ENCODE assay signal across 22 cellular contexts in the genomic region with DNA sequence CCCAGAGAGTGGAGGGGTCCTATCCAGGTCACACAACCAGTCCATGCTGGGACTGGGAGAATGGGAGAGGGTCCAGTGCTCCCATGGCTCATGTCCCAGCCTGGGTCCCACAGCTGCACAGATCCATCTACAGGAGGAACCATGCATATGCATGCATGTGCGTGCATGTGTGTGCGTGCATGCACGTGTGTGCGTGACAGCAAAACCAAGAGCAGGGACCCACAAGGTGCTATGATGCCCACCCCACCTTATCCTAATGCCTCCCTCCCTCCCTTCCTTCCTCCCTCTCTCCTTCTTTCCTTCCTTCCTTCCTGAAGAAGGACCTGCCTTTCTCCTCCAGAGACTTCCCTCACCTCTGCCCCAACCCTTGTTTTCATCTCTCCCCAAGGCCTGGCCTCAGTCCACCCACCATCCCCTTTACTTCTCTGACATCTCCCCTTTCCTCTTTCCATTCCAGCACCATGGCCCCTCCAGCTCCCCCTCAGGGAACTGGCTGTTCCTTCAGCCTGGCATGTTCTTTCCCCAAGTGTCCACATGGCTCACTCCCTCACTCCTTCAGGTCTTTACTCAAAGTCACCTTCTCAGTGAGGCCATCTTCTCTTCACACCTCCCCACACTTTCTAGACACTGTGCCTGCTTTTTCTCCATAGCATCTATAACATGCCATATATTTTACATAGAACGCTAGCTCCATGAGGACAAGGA. TPM values are rescaled to one million over a fixed set of nuclear protein-coding genes. Genes with fewer than 3 reads are reported as not detected.
DNase-seq lines count a peak whose midpoint lies in the region; ATAC-seq and TF ChIP-seq lines count a peak whose summit lies in the region.
"Had no signal": no experiment of that assay in that cellular context is flagged by ENCODE, and none has a peak within 500 bp of the region (broad histone marks: within the 10 kb centered on the region; RNA-seq: fewer than 3 reads in every experiment).

No MANE protein-coding gene starts in this region.

- H3K79me2 ChIP-seq in HCT116 (ENCODE audit: insufficient read depth, low read length) = no peaks in the 10 kb centered on the region

- H3K36me3 ChIP-seq in HCT116 (ENCODE audit: control insufficient read depth in 1 of 2, insufficient read depth in 2 of 2, low read length in 2 of 2) = no peaks in the 10 kb centered on the region
- H3K36me3 ChIP-seq in psoas muscle (ENCODE audit: insufficient read depth in 1 of 2, low read depth in 1 of 2) = no peaks in the 10 kb centered on the region
- H3K36me3 ChIP-seq: ovary, spleen, tibial nerve had no signal

- no peak for TF ChIP-seq POLR2A in HCT116 (IDR thresholded peaks at IDR 0.05; ENCODE audit: borderline replicate concordance, extremely low read depth, insufficient read depth, insufficient read length)

- DNase-seq in HCT116 (ENCODE audit: low read depth, low spot score) (no peak), WTC11 (ENCODE audit: low spot score) (no peak), right cardiac atrium (peak in 1 of 3 donors; percentile 33), psoas muscle (peak in 1 of 2 donors; percentile 10), OCI-M2 (lab: John Stamatoyannopoulos, UW; ENCODE audit: unreplicated experiment) (no peak), G401 (ENCODE audit: low spot score) (no peak)
- no peak for DNase-seq in activated CD4-positive, alpha-beta memory T cell treated with anti-CD3 and anti-CD28 coated beads, Interleukin-2, amount 10 ng/mL, durations not matched to agents 7 days and 5 days
- DNase-seq in stimulated activated CD4-positive, alpha-beta T cell treated with anti-CD3 and anti-CD28 coated beads, Interleukin-15, amount 100 ng/mL, for 24 hours = no peak
- DNase-seq: activated B cell treated with CpG ODN at 0.5 μM for 24 hours; activated CD8-positive, alpha-beta memory T cell treated with anti-CD3 and anti-CD28 coated beads for 24 hours; effector CD8-positive, alpha-beta T cell; hypothalamus; NCI-H187; SIG-M5; T-helper 17 cell had no signal

- ATAC-seq in HCT116 (peak; percentile 38), WTC11 (no peak; the same call in 1 of the 2 replicates), right cardiac atrium (peak; percentile 8 to 20), psoas muscle (peak in 3 of 4 donors; percentile 15 to 44 (median 20))
- ATAC-seq: T-helper 17 cell had no signal

- BruUV-seq in HCT116 (replicated peaks; lab: Mats Ljungman, UMichigan) = no TSS peak

- H3K4me3 Mint-ChIP-seq in WTC11 = no peak overlapping the region
- H3K4me3 Mint-ChIP-seq in activated CD4-positive, alpha-beta memory T cell treated with anti-CD3 and anti-CD28 coated beads, Interleukin-2, amount 10 ng/mL, durations not matched to agents 7 days and 5 days = no peak overlapping the region
- H3K4me3 Mint-ChIP-seq: activated B cell treated with CpG ODN at 0.5 μM for 24 hours; activated T-helper 17 cell treated with anti-CD3 and anti-CD28 coated beads, Interleukin-2, amount 50 U/mL, for 72 hours; central memory CD8-positive, alpha-beta T cell; T-helper 17 cell had no signal

- H3K27ac Mint-ChIP-seq in WTC11 = peak overlapping the region; percentile 43
- no peak overlapping the region for H3K27ac Mint-ChIP-seq in activated CD4-positive, alpha-beta memory T cell treated with anti-CD3 and anti-CD28 coated beads, Interleukin-2, amount 10 ng/mL, durations not matched to agents 7 days and 5 days
- H3K27ac Mint-ChIP-seq: activated B cell treated with CpG ODN at 0.5 μM for 24 hours; activated T-helper 17 cell treated with anti-CD3 and anti-CD28 coated beads, Interleukin-2, amount 50 U/mL, for 72 hours; T-helper 17 cell had no signal

- H3K27me3 ChIP-seq in HCT116 (ENCODE audit: insufficient read depth, low read length) = no peaks in the 10 kb centered on the region
- H3K27me3 ChIP-seq in right cardiac atrium (ENCODE audit: control insufficient read depth, insufficient read depth) = no peaks in the 10 kb centered on the region
- no peaks in the 10 kb centered on the region for H3K27me3 ChIP-seq in psoas muscle (ENCODE audit: insufficient read depth in 3 of 3, low read length in 2 of 3)
- H3K27me3 ChIP-seq: ovary, spleen, tibial nerve had no signal

- H3K4me3 ChIP-seq in HCT116 (replicated peaks in 1 of 2; ENCODE audit: low read depth in 1 of 2, low read length in 2 of 2) = no peak overlapping the region
- no peak overlapping the region for H3K4me3 ChIP-seq in right cardiac atrium (ENCODE audit: low read length)
- H3K4me3 ChIP-seq in psoas muscle = no peak overlapping the region
- H3K4me3 ChIP-seq: ovary, spleen, tibial nerve had no signal

- peaks cover 26% of the 10 kb centered on the region for H3K4me1 Mint-ChIP-seq in WTC11
- H3K4me1 Mint-ChIP-seq in activated CD4-positive, alpha-beta memory T cell treated with anti-CD3 and anti-CD28 coated beads, Interleukin-2, amount 10 ng/mL, durations not matched to agents 7 days and 5 days = no peaks in the 10 kb centered on the region
- H3K4me1 Mint-ChIP-seq: activated B cell treated with CpG ODN at 0.5 μM for 24 hours; activated T-helper 17 cell treated with anti-CD3 and anti-CD28 coated beads, Interleukin-2, amount 50 U/mL, for 72 hours; central memory CD8-positive, alpha-beta T cell had no signal

- no peaks in the 10 kb centered on the region for H3K36me3 Mint-ChIP-seq in WTC11
- no peaks in the 10 kb centered on the region for H3K36me3 Mint-ChIP-seq in activated CD4-positive, alpha-beta memory T cell treated with anti-CD3 and anti-CD28 coated beads, Interleukin-2, amount 10 ng/mL, durations not matched to agents 7 days and 5 days (ENCODE audit: low read depth)

- no peak for TF ChIP-seq CTCF in HCT116 (IDR thresholded peaks at IDR 0.05 in 2 of 3, conservative IDR thresholded peaks at IDR 0.05 in 1 of 3; ENCODE audit: borderline replicate concordance in 1 of 3, insufficient read depth in 1 of 3, low read depth in 2 of 3, low read length in 2 of 3)
- no peak for TF ChIP-seq CTCF in WTC11 (IDR thresholded peaks at IDR 0.05)
- no peak for TF ChIP-seq CTCF in psoas muscle (IDR thresholded peaks at IDR 0.05)

- no peak overlapping the region for H3K9ac ChIP-seq in HCT116 (ENCODE audit: low read length)

- TF ChIP-seq RAD21 in HCT116 (IDR thresholded peaks at IDR 0.05; ENCODE audit: low read depth) = no peak

- in situ Hi-C loops in G401 (cut with HindIII; ENCODE audit: low sequenced_read_pairs) = no loop called here

- H2AFZ ChIP-seq in HCT116 (ENCODE audit: low read depth, low read length, poor library complexity, severe bottlenecking) = no peak overlapping the region

- H3K4me2 ChIP-seq in HCT116 (ENCODE audit: low read length) = no peak overlapping the region

- H3K9me3 Mint-ChIP-seq in WTC11 = no peaks in the 10 kb centered on the region
- H3K9me3 Mint-ChIP-seq in activated CD4-positive, alpha-beta memory T cell treated with anti-CD3 and anti-CD28 coated beads, Interleukin-2, amount 10 ng/mL, durations not matched to agents 7 days and 5 days = no peaks in the 10 kb centered on the region
- H3K9me3 Mint-ChIP-seq: activated B cell treated with CpG ODN at 0.5 μM for 24 hours; activated T-helper 17 cell treated with anti-CD3 and anti-CD28 coated beads, Interleukin-2, amount 50 U/mL, for 72 hours; central memory CD8-positive, alpha-beta T cell had no signal

- peaks cover 14 to 20% of the 10 kb centered on the region in 2 experiments for H3K4me1 ChIP-seq in HCT116 (ENCODE audit: control insufficient read depth in 1 of 2, insufficient read depth in 2 of 2, low read length in 2 of 2)
- H3K4me1 ChIP-seq in right cardiac atrium (ENCODE audit: control insufficient read depth, insufficient read depth, low read length) = no peaks in the 10 kb centered on the region
- H3K4me1 ChIP-seq in psoas muscle = peaks cover 8% of the 10 kb centered on the region

- no peaks in the 10 kb centered on the region for H3K9me3 ChIP-seq in HCT116 (ENCODE audit: control insufficient read depth in 1 of 2, insufficient read depth in 1 of 2, low read depth in 1 of 2, low read length in 2 of 2)
- H3K9me3 ChIP-seq in right cardiac atrium (ENCODE audit: control insufficient read depth, low read length) = no peaks in the 10 kb centered on the region
- no peaks in the 10 kb centered on the region for H3K9me3 ChIP-seq in psoas muscle
- H3K9me3 ChIP-seq: ovary, spleen, tibial nerve had no signal

- H3K9me2 ChIP-seq in HCT116 (ENCODE audit: insufficient read depth) = no peaks in the 10 kb centered on the region

- intact Hi-C loops in HCT116 (cut with micrococcal nuclease) (no loop called here), right cardiac atrium (cut with DNase I) (no loop called here), psoas muscle (cut with DNase I) (no loop called here)

- no peak overlapping the region for H3K27ac ChIP-seq in HCT116 (ENCODE audit: low read depth, low read length)
- H3K27ac ChIP-seq in right cardiac atrium (ENCODE audit: low read length) = peak overlapping the region; percentile 2
- H3K27ac ChIP-seq in psoas muscle = peak overlapping the region; percentile 56
- H3K27ac ChIP-seq: ovary, spleen, tibial nerve had no signal

- WGBS in right cardiac atrium = 85% methylated on average over 5 of the region's 5 CpGs
- 78 to 86% (median 81%) methylated on average over 5 of the region's 5 CpGs for WGBS in psoas muscle, 3 donors

- RAD21 ChIA-PET in HCT116 (lab: Charles Lee; ENCODE audit: low non-redundant PET in 1 of 2, low total read pairs in 2 of 2, uncharacterized antibody in 2 of 2, unreplicated experiment in 2 of 2) = no interaction called here

- POLR2A ChIA-PET in HCT116 (lab: Charles Lee) (no interaction called here), WTC11 (lab: Charles Lee) (interaction anchor here (1.0 kb wide), 1 partner anchor 10 kb away, joined by 3 read pairs; no protein-coding TSS in a partner anchor)
- POLR2A ChIA-PET in activated CD4-positive, alpha-beta memory T cell treated with anti-CD3 and anti-CD28 coated beads, Interleukin-2, amount 10 ng/mL, durations not matched to agents 7 days and 5 days (lab: Charles Lee) = no interaction called here

- no peaks in the 10 kb centered on the region for H3K27me3 Mint-ChIP-seq in WTC11 (ENCODE audit: low read depth)
- no peaks in the 10 kb centered on the region for H3K27me3 Mint-ChIP-seq in activated CD4-positive, alpha-beta memory T cell treated with anti-CD3 and anti-CD28 coated beads, Interleukin-2, amount 10 ng/mL, durations not matched to agents 7 days and 5 days
- H3K27me3 Mint-ChIP-seq: activated B cell treated with CpG ODN at 0.5 μM for 24 hours; activated T-helper 17 cell treated with anti-CD3 and anti-CD28 coated beads, Interleukin-2, amount 50 U/mL, for 72 hours; central memory CD8-positive, alpha-beta T cell; T-helper 17 cell had no signal

- H4K20me1 ChIP-seq in HCT116 (ENCODE audit: insufficient read depth) = no peaks in the 10 kb centered on the region

- CTCF ChIA-PET in HCT116 (lab: Charles Lee) = interaction anchor here (1.4 to 2.2 kb wide), 3 partner anchors 35 to 86 kb away, joined by 3 to 5 read pairs (median 4); no protein-coding TSS in a partner anchor
- CTCF ChIA-PET in WTC11 (lab: Charles Lee) = interaction anchor here (0.5 to 5.0 kb wide), 6 partner anchors 23 to 920 kb away, joined by 4 to 43 read pairs (median 12); partner anchors contain the start of genes AQP3 and AQP7
- CTCF ChIA-PET in activated CD4-positive, alpha-beta memory T cell treated with anti-CD3 and anti-CD28 coated beads, Interleukin-2, amount 10 ng/mL, durations not matched to agents 7 days and 5 days (lab: Charles Lee) = interaction anchor here (1.2 kb wide), 1 partner anchor 72 kb away, joined by 5 read pairs; no protein-coding TSS in a partner anchor

RNA-seq across cellular contexts. Expression of gene AQP7, which starts 21.8 kb away (rescaled TPM):
- total RNA-seq in HCT116 (2021; ENCODE audit: unreplicated experiment) = 0.96 TPM
- polyA plus RNA-seq in HCT116 (2012) = 0.20 and 0.21 TPM in 2 replicates
- 0.09 to 0.23 TPM (median 0.17 TPM) in 3 replicates for total RNA-seq in WTC11 (2021)
- total RNA-seq in right cardiac atrium = 100 to 1,000 TPM in 3 of 4 donors, 10 to 100 TPM in 1; 68.6 to 180 (median 126) TPM
- polyA plus RNA-seq in right cardiac atrium = 161 TPM
- total RNA-seq in psoas muscle = 10 to 100 TPM in 3 of 4 donors, 1 to 10 TPM in 1; 8.6 to 45.0 (median 15.7) TPM
- 10 to 100 TPM in 2 of 3 donors, 1 to 10 TPM in 1; 8.6 to 10.8 (median 10.7) TPM for polyA plus RNA-seq in psoas muscle
- under 1 TPM; 0.40 to 0.55 TPM for total RNA-seq in activated CD4-positive, alpha-beta memory T cell treated with anti-CD3 and anti-CD28 coated beads, Interleukin-2, amount 10 ng/mL, durations not matched to agents 7 days and 5 days
- total RNA-seq in G401 (2014; rRNA removed; shearing (Covaris generic)) = 0.17 TPM in 1 of 2 replicates, not detected in the other
- total RNA-seq: activated B cell treated with CpG ODN at 0.5 μM for 24 hours, MCF 10A had no signal
- polyA plus RNA-seq: BJ had no signal
